In genomic region chr12:131117438-131118245, GRCh38 we compare ENCODE assay signal across 13 cellular contexts.
"Had no signal": no experiment of that assay in that cellular context is flagged by ENCODE, and none has a peak within 500 bp of the region (broad histone marks: within the 10 kb centered on the region; RNA-seq: fewer than 3 reads in every experiment).

No MANE protein-coding gene starts in this region.

- ATAC-seq: left lobe of liver; SK-N-SH treated with all-trans-retinoic acid at 6 μM for 48 hours; stimulated activated naive CD8-positive, alpha-beta T cell treated with anti-CD3 and anti-CD28 coated beads, Interleukin-15, amount 100 ng/mL, for 72 hours; T-cell had no signal

- H3K36me3 ChIP-seq: brain microvascular endothelial cell had no signal

- FAIRE-seq: endometrium, keratinocyte had no signal

- H3K27ac ChIP-seq: brain microvascular endothelial cell had no signal

- H3K27me3 ChIP-seq: brain microvascular endothelial cell had no signal

- H3K4me3 ChIP-seq: coronary artery had no signal

- DNase-seq: activated CD8-positive, alpha-beta memory T cell treated with anti-CD3 and anti-CD28 coated beads for 24 hours; activated naive CD4-positive, alpha-beta T cell; anterior cingulate cortex; brain microvascular endothelial cell; erythroblast; foreskin melanocyte; stimulated activated naive CD8-positive, alpha-beta T cell treated with anti-CD3 and anti-CD28 coated beads, Interleukin-15, amount 100 ng/mL, for 72 hours; T-cell had no signal
